ENCODE assay signal across 8 cellular contexts in genomic region chr12:113244015-113244983, GRCh38. TPM values are rescaled to one million over a fixed set of nuclear protein-coding genes. Genes with fewer than 3 reads are reported as not detected.
A peak's percentile ranks its signal among the peaks of the same experiment; 100 is the strongest.
DNase-seq lines count a peak whose midpoint lies in the region; ATAC-seq and TF ChIP-seq lines count a peak whose summit lies in the region.

No MANE protein-coding gene starts in this region.

- intact Hi-C loops in Calu3 (cut with micrococcal nuclease; ENCODE audit: unreplicated experiment) = loop anchor here (5.0 kb wide), 2 partner anchors 47 to 53 kb away; no protein-coding TSS in a partner anchor

- no TSS peak for BruUV-seq in Calu3 (replicated peaks; lab: Mats Ljungman, UMichigan)

- no peak for TF ChIP-seq CTCF in Calu3 (IDR thresholded peaks at IDR 0.05; ENCODE audit: unreplicated experiment)
- TF ChIP-seq CTCF in Peyer's patch (IDR thresholded peaks at IDR 0.05) = no peak

- peak overlapping the region; percentile 99 for H3K27ac Mint-ChIP-seq in Calu3 (ENCODE audit: unreplicated experiment)

- DNase-seq in Calu3 = peak; percentile 84
- peak in 2 of 3 donors; percentile 54 to 64 for DNase-seq in Peyer's patch
- peak in 53 of 56 donors; percentile 29 to 88 (median 70) for DNase-seq in nucleus accumbens (lab: John Stamatoyannopoulos, UW)
- DNase-seq in UCSD-AML1 (lab: John Stamatoyannopoulos, UW; ENCODE audit: unreplicated experiment) = no peak
- DNase-seq in stimulated activated naive CD4-positive, alpha-beta T cell (lab: John Stamatoyannopoulos, UW) = no peak

- 56 to 61% methylated on average over 22 of the region's 22 CpGs for WGBS in esophagus, 2 donors

- CTCF ChIA-PET in Calu3 (lab: Charles Lee) = no interaction called here

- ATAC-seq in GM21529 (IDR thresholded peaks at IDR 0.05; ENCODE audit: unreplicated experiment) (no peak), GM18519 (IDR thresholded peaks at IDR 0.05; ENCODE audit: low FRiP score, unreplicated experiment) (no peak)

- H3K4me3 Mint-ChIP-seq in Calu3 (ENCODE audit: low read depth, unreplicated experiment) = peak overlapping the region; percentile 59

- H3K4me3 ChIP-seq in Peyer's patch = no peak overlapping the region
- H3K4me3 ChIP-seq in esophagus (ENCODE audit: low read depth in 1 of 2, low read length in 2 of 2) = peak overlapping the region in 1 of 2 donors; percentile 14

- H3K27me3 ChIP-seq in Peyer's patch (no peaks in the 10 kb centered on the region), esophagus (ENCODE audit: control insufficient read depth in 1 of 2, insufficient read depth in 2 of 2, low read length in 2 of 2) (no peaks in the 10 kb centered on the region)

- H3K4me1 Mint-ChIP-seq in Calu3 (ENCODE audit: low read depth, unreplicated experiment) = peaks cover 93% of the 10 kb centered on the region

- peaks cover 0 to 10% (median 0%) of the 10 kb centered on the region in 3 donors for H3K36me3 ChIP-seq in Peyer's patch
- H3K36me3 ChIP-seq in esophagus (ENCODE audit: control insufficient read depth in 2 of 2, insufficient read depth in 2 of 2, low read length in 1 of 2) = peaks cover 0 to 8% of the 10 kb centered on the region in 2 donors

- no peaks in the 10 kb centered on the region for H3K9me3 Mint-ChIP-seq in Calu3 (ENCODE audit: low read depth, unreplicated experiment)

- H3K27me3 Mint-ChIP-seq in Calu3 (ENCODE audit: unreplicated experiment) = no peaks in the 10 kb centered on the region

- H3K36me3 Mint-ChIP-seq in Calu3 (ENCODE audit: insufficient read depth, unreplicated experiment) = peaks cover 88% of the 10 kb centered on the region

- peaks cover 0 to 80% (median 33%) of the 10 kb centered on the region in 4 donors for H3K4me1 ChIP-seq in Peyer's patch
- peaks cover 18 to 42% of the 10 kb centered on the region in 2 donors for H3K4me1 ChIP-seq in esophagus (ENCODE audit: control insufficient read depth in 2 of 2, insufficient read depth in 2 of 2, low read length in 1 of 2)

- H3K9me3 ChIP-seq in Peyer's patch (no peaks in the 10 kb centered on the region), esophagus (ENCODE audit: control insufficient read depth in 2 of 2, insufficient read depth in 1 of 2, low read depth in 1 of 2, low read length in 1 of 2) (no peaks in the 10 kb centered on the region)

- TF ChIP-seq POLR2A in Peyer's patch (IDR thresholded peaks at IDR 0.05) = no peak

- H3K27ac ChIP-seq in Peyer's patch (peak overlapping the region; percentile 42 to 93 (median 72)), esophagus (ENCODE audit: low read depth in 2 of 2, low read length in 1 of 2) (peak overlapping the region; percentile 84 to 91)

RNA-seq across cellular contexts. Expression of gene TPCN1, which starts 23.0 kb away (rescaled TPM):
- 83.0 and 91.1 TPM in 2 replicates for total RNA-seq in Calu3 (2022)
- total RNA-seq in Peyer's patch = 100 to 1,000 TPM in 3 of 4 donors, 10 to 100 TPM in 1; 66.7 to 199 (median 112) TPM
- 10 to 100 TPM; 30.9 to 57.6 TPM for polyA plus RNA-seq in esophagus

RNA-seq across cellular contexts. Expression of gene RITA1, which starts 58.8 kb away (rescaled TPM):
- total RNA-seq in Calu3 (2022) (27.4 and 28.4 TPM in 2 replicates), Peyer's patch (10 to 100 TPM in 3 of 4 donors, 1 to 10 TPM in 1; 5.0 to 36.6 (median 33.4) TPM)
- polyA plus RNA-seq in esophagus = 10 to 100 TPM in 1 of 2 donors, 1 to 10 TPM in 1; 6.8 to 14.6 TPM

RNA-seq across cellular contexts. Expression of gene DDX54, which starts 59.0 kb away (rescaled TPM):
- 104 and 112 TPM in 2 replicates for total RNA-seq in Calu3 (2022)
- 100 to 1,000 TPM in 1 of 4 donors, 10 to 100 TPM in 3; 62.0 to 126 (median 66.5) TPM for total RNA-seq in Peyer's patch
- 10 to 100 TPM; 34.3 to 49.1 TPM for polyA plus RNA-seq in esophagus

Comparison
In these comparisons a context has a peak if more than half of its experiments do, and no peak if none do; other contexts are left out.
1. DNase-seq: peak in Calu3 (single experiment), Peyer's patch (2 of 3) and nucleus accumbens (53 of 56); none in UCSD-AML1 (single experiment) and stimulated activated naive CD4-positive, alpha-beta T cell (0 of 6).